ENCODE assay signal across 8 cellular contexts in the genomic region with DNA sequence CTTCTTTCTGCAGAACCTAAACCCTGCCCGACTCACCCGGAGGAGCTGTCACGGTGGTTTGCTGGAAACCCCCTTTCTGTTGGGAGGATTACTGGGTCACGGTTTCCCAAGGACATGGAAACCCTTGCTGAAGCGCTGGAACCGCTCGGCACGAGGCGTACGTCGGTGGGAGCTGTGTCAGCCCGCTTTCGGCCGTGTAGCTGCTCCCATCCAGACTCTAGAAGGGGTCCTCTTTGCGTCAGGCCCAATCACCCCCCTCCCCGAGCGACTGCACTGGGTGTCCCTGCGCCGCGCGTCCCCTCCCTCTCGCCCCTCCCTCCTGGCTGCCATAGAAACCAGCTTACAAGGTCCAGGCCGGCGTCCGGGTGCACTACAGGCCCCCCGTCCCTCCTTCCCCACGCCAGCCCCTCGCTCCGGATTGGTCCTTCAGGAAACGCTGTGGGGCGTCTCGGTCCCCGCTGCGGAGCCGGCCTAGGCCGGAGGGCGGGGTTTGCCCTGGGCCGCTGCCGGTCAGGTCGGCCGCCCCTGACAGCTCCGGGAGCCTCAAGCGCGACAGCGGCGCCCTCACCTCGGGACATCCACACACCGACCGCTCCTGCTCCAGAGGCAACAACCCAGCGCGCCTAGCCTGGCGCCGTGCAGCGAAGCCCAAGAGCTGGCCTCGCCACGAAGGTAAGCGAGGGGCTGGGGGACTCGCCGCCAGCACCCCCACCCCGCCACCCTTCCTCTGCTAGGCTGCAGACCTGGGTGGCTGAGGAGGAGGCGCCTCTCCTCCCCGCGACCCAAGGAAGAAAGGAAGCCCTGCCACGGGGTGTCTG. TPM values are rescaled to one million over a fixed set of nuclear protein-coding genes. Genes with fewer than 3 reads are reported as not detected.
DNase-seq lines count a peak whose midpoint lies in the region; ATAC-seq, FAIRE-seq and TF ChIP-seq lines count a peak whose summit lies in the region.

A gene (plus strand): TSS at position 486 of the 818 bp plus-strand sequence. CDS start 53,551 bp downstream, outside the sequence.

- intact Hi-C loops in kidney (cut with DNase I), result no loop called here

- no peak for FAIRE-seq in kidney (lab: Jason Lieb, UNC)

- H3K9me3 ChIP-seq in WERI-Rb-1 (ENCODE audit: severe bottlenecking), result no peaks in the 10 kb centered on the region
- no peaks in the 10 kb centered on the region for H3K9me3 ChIP-seq in kidney (ENCODE audit: control insufficient read depth in 1 of 2, low read length in 2 of 2)

- peak within 1 kb of the TSS; percentile 69 for H3K4me3 ChIP-seq in WERI-Rb-1 (ENCODE audit: low read depth, low read length)
- H3K4me3 ChIP-seq in kidney (ENCODE audit: low read length in 2 of 2), result peak within 1 kb of the TSS; percentile 66 to 71

- H3K27ac ChIP-seq in WERI-Rb-1, result no peak within 1 kb of the TSS
- H3K27ac ChIP-seq in kidney (ENCODE audit: low read depth in 2 of 2, low read length in 2 of 2), result peak within 1 kb of the TSS in 1 of 2 donors; percentile 22

- H3K4me1 ChIP-seq in kidney (ENCODE audit: control insufficient read depth in 1 of 2, insufficient read depth in 1 of 2, low read depth in 1 of 2, low read length in 2 of 2), result peaks cover 4 to 12% of the 10 kb centered on the region in 2 donors

- no peaks in the 10 kb centered on the region for H3K27me3 ChIP-seq in WERI-Rb-1 (ENCODE audit: insufficient read depth, low read depth, severe bottlenecking)

- peak; percentile 18 for DNase-seq in DMS 273 treated with DMSO at 0.1 percent for 48 hours (lab: John Stamatoyannopoulos, UW)
- DNase-seq in HuH-7 (ENCODE audit: low spot score), result peak; percentile 75
- peak; percentile 83 for DNase-seq in WERI-Rb-1
- DNase-seq in central memory CD4-positive, alpha-beta T cell, result peak; percentile 8
- peak; percentile 91 for DNase-seq in kidney
- peak; percentile 7 to 39 for DNase-seq in stimulated activated CD4-positive, alpha-beta T cell treated with anti-CD3 and anti-CD28 coated beads, Interleukin-12 subunit alpha, Interleukin-12 subunit beta, amount 100 ng/mL, for 24 hours (ENCODE audit: low read depth in 2 of 2)
- DNase-seq in NCI-H2029 treated with DMSO at 0.1 percent for 48 hours (lab: John Stamatoyannopoulos, UW), result no peak

- peak; percentile 80 for ATAC-seq in GM21423 (IDR thresholded peaks at IDR 0.05; ENCODE audit: unreplicated experiment)

- peak within 1 kb of the TSS; percentile 26 to 48 for H3K9ac ChIP-seq in kidney (ENCODE audit: low read length in 2 of 2)

- no peaks in the 10 kb centered on the region for H3K36me3 ChIP-seq in WERI-Rb-1
- H3K36me3 ChIP-seq in kidney (ENCODE audit: control insufficient read depth in 1 of 2, insufficient read depth in 2 of 2, low read length in 2 of 2), result no peaks in the 10 kb centered on the region

- TF ChIP-seq CTCF in WERI-Rb-1 (IDR thresholded peaks at IDR 0.05; ENCODE audit: low read depth, low read length) (no peak), kidney (IDR thresholded peaks at IDR 0.05; ENCODE audit: borderline replicate concordance, extremely low read depth, insufficient read depth) (no peak)

RNA-seq across cellular contexts. Expression of the gene that starts here (rescaled TPM):
- 0.60 TPM for total RNA-seq in kidney
- 0.32 TPM for polyA plus RNA-seq in kidney (ENCODE audit: insufficient read depth, low read depth, low replicate concordance)

Comparison
In these comparisons a context has a peak if more than half of its experiments do, and no peak if none do; other contexts are left out.
1. Peak in DNase-seq, H3K4me3 ChIP-seq and H3K9ac ChIP-seq in kidney; RNA of the gene not detected or under 1 TPM.